8 cellular contexts compared by ENCODE assay signal in the genomic region with DNA sequence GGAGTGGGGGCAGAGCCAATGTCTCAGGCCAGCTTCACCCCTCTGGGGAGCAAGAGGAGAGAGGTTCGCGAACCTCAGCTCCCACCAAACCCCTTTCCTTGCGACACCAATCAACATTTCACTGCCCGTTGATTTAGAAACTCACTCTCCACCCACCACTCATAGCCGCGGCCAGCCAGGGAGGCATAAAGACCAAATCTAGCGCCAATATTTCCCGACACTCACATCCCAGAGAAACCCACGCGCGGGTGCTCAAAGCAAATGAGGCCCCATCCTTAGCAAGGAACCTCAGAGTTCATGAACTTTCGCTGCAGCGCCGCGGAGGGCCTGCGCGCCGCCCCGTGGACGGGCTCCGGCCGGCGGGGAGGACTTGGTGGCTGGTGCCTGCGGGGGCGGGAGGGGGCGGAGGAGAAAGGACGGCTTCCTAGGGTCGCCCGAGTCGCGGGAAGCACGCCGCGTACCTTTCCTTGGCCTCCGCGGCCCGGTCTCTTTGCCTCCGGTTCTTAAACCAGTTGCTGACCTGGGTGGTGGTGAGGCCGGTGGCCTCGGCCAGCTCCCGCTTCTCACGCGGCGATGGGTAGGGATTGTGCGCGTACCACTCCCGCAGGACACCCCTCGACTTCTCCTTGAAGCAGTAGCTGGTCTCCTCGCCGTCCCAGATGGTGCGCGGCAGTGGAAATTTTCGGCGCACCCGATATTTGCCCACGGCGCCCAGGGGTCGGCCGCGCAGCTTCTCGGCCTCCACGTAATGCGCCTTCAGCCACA. TPM values are rescaled to one million over a fixed set of nuclear protein-coding genes. Genes with fewer than 3 reads are reported as not detected.
DNase-seq lines count a peak whose midpoint lies in the region; ATAC-seq and TF ChIP-seq lines count a peak whose summit lies in the region.

No MANE protein-coding gene starts in this region.

- ATAC-seq in activated CD8-positive, alpha-beta T cell treated with anti-CD3 and anti-CD28 coated beads for 36 hours, result no peak
- ATAC-seq in thoracic aorta (ENCODE audit: insufficient number of reproducible peaks, low FRiP score, low read depth) (no peak), GM21423 (IDR thresholded peaks at IDR 0.05; ENCODE audit: unreplicated experiment) (no peak)

- H3K27me3 Mint-ChIP-seq in activated T-cell treated with anti-CD3 and anti-CD28 coated beads, Interleukin-2, amount 50 U/mL, for 24 hours, result peaks cover 93% of the 10 kb centered on the region
- H3K27me3 Mint-ChIP-seq in activated CD8-positive, alpha-beta T cell treated with anti-CD3 and anti-CD28 coated beads for 36 hours, result peaks cover 85% of the 10 kb centered on the region

- POLR2A ChIA-PET in activated CD8-positive, alpha-beta T cell treated with anti-CD3 and anti-CD28 coated beads for 36 hours (lab: Charles Lee), result interaction anchor here (0.6 to 0.9 kb wide), 2 partner anchors 8 to 137 kb away, joined by 3 to 5 read pairs; no protein-coding TSS in a partner anchor

- peaks cover 11 to 39% of the 10 kb centered on the region in 2 donors for H3K4me1 ChIP-seq in thoracic aorta (ENCODE audit: control insufficient read depth in 1 of 2, low read depth in 2 of 2)

- peaks cover 55% of the 10 kb centered on the region for H3K4me1 Mint-ChIP-seq in activated T-cell treated with anti-CD3 and anti-CD28 coated beads, Interleukin-2, amount 50 U/mL, for 24 hours (ENCODE audit: low read depth)
- H3K4me1 Mint-ChIP-seq in activated CD8-positive, alpha-beta T cell treated with anti-CD3 and anti-CD28 coated beads for 36 hours (ENCODE audit: low read depth), result peaks cover 45% of the 10 kb centered on the region

- peak overlapping the region; percentile 60 for H3K4me3 Mint-ChIP-seq in activated T-cell treated with anti-CD3 and anti-CD28 coated beads, Interleukin-2, amount 50 U/mL, for 24 hours
- peak overlapping the region; percentile 48 for H3K4me3 Mint-ChIP-seq in activated CD8-positive, alpha-beta T cell treated with anti-CD3 and anti-CD28 coated beads for 36 hours

- no peaks in the 10 kb centered on the region for H3K9me3 Mint-ChIP-seq in activated T-cell treated with anti-CD3 and anti-CD28 coated beads, Interleukin-2, amount 50 U/mL, for 24 hours
- no peaks in the 10 kb centered on the region for H3K9me3 Mint-ChIP-seq in activated CD8-positive, alpha-beta T cell treated with anti-CD3 and anti-CD28 coated beads for 36 hours

- H3K9me3 ChIP-seq in iPS-18c (ENCODE audit: control insufficient read depth, insufficient read depth, low read length), result no peaks in the 10 kb centered on the region
- H3K9me3 ChIP-seq in thoracic aorta, result no peaks in the 10 kb centered on the region

- H3K27me3 ChIP-seq in thoracic aorta (replicated peaks; ENCODE audit: insufficient read depth), result peaks cover 40% of the 10 kb centered on the region

- intact Hi-C loops in activated CD8-positive, alpha-beta T cell treated with anti-CD3 and anti-CD28 coated beads for 36 hours (cut with micrococcal nuclease), result no loop called here

- no peak for DNase-seq in activated T-cell treated with anti-CD3 and anti-CD28 coated beads, Interleukin-2, amount 50 U/mL, for 24 hours
- no peak for DNase-seq in activated T-cell treated with anti-CD3 and anti-CD28 coated beads for 4 hours
- DNase-seq in activated CD8-positive, alpha-beta T cell treated with anti-CD3 and anti-CD28 coated beads for 36 hours, result no peak
- no peak for DNase-seq in thoracic aorta (ENCODE audit: low spot score)
- DNase-seq in NCI-H226, result no peak
- no peak for DNase-seq in stimulated activated CD4-positive, alpha-beta T cell treated with anti-CD3 and anti-CD28 coated beads, Interleukin-4, amount 100 ng/mL, for 1 hour

- H3K36me3 Mint-ChIP-seq in activated T-cell treated with anti-CD3 and anti-CD28 coated beads, Interleukin-2, amount 50 U/mL, for 24 hours (ENCODE audit: low read depth), result no peaks in the 10 kb centered on the region
- no peaks in the 10 kb centered on the region for H3K36me3 Mint-ChIP-seq in activated CD8-positive, alpha-beta T cell treated with anti-CD3 and anti-CD28 coated beads for 36 hours (ENCODE audit: low read depth)

- H3K4me3 ChIP-seq in iPS-18c (ENCODE audit: insufficient read depth, low read depth, low read length), result peak overlapping the region; percentile 55
- peak overlapping the region; percentile 78 for H3K4me3 ChIP-seq in thoracic aorta

- peak overlapping the region; percentile 8 for H3K27ac Mint-ChIP-seq in activated T-cell treated with anti-CD3 and anti-CD28 coated beads, Interleukin-2, amount 50 U/mL, for 24 hours
- no peak overlapping the region for H3K27ac Mint-ChIP-seq in activated CD8-positive, alpha-beta T cell treated with anti-CD3 and anti-CD28 coated beads for 36 hours

- no peak for TF ChIP-seq CTCF in activated CD8-positive, alpha-beta T cell treated with anti-CD3 and anti-CD28 coated beads for 36 hours (IDR thresholded peaks at IDR 0.05)
- no peak for TF ChIP-seq CTCF in thoracic aorta (IDR thresholded peaks at IDR 0.05)

- no peaks in the 10 kb centered on the region for H3K36me3 ChIP-seq in thoracic aorta

- CTCF ChIA-PET in activated CD8-positive, alpha-beta T cell treated with anti-CD3 and anti-CD28 coated beads for 36 hours (lab: Charles Lee), result no interaction called here

- H3K27ac ChIP-seq in thoracic aorta, result peak overlapping the region in 1 of 2 donors; percentile 16

RNA-seq across cellular contexts. Expression of a gene that starts 0.9 kb away (rescaled TPM):
- total RNA-seq in activated CD8-positive, alpha-beta T cell treated with anti-CD3 and anti-CD28 coated beads for 36 hours, result not detected
- 1 to 10 TPM; 2.6 to 5.1 TPM for total RNA-seq in thoracic aorta
